39 cellular contexts compared by ENCODE assay signal in genomic region chr2:21183306-21183705, GRCh38. TPM values are rescaled to one million over a fixed set of nuclear protein-coding genes. Genes with fewer than 3 reads are reported as not detected.
"Had no signal": no experiment of that assay in that cellular context is flagged by ENCODE, and none has a peak within 500 bp of the region (broad histone marks: within the 10 kb centered on the region; RNA-seq: fewer than 3 reads in every experiment).

No MANE protein-coding gene starts in this region.

- H3K27me3 ChIP-seq: MG63 had no signal

- H3K4me3 ChIP-seq: MG63 had no signal

- H3K9me3 ChIP-seq: MG63 had no signal

- H3K36me3 ChIP-seq: MG63 had no signal

- DNase-seq: Karpas-422, Kasumi-1, MG63, MM.1S, MV-4-11, NCI-H1048, NCI-H1092, NCI-H1092 treated with DMSO at 0.1 percent for 48 hours, NCI-H1105, NCI-H1105 treated with DMSO at 0.1 percent for 48 hours, NCI-H1417, NCI-H1417 treated with DMSO at 0.1 percent for 48 hours, NCI-H1436, NCI-H1436 treated with DMSO at 0.1 percent for 48 hours, NCI-H146, NCI-H1694, NCI-H1694 treated with DMSO at 0.1 percent for 48 hours, NCI-H187, NCI-H187 treated with DMSO at 0.1 percent for 48 hours, NCI-H1930, NCI-H2029, NCI-H2029 treated with DMSO at 0.1 percent for 48 hours, NCI-H2081, NCI-H2081 treated with DMSO at 0.1 percent for 48 hours, NCI-H2107, NCI-H2171, NCI-H2171 treated with DMSO at 0.1 percent for 48 hours, NCI-H2227 treated with DMSO at 0.1 percent for 48 hours, NCI-H226, NCI-H345, NCI-H446, NCI-H446 treated with DMSO at 0.1 percent for 48 hours, NCI-H510A, NCI-H510A treated with DMSO at 0.1 percent for 48 hours, NCI-H524 had no signal

RNA-seq across cellular contexts. Expression of gene TDRD15, which starts 59.5 kb away (rescaled TPM):
- total RNA-seq: LHCN-M2, M059J, MCF 10A, NCI-H460 had no signal
